ENCODE assay signal across 8 cellular contexts in the genomic region with DNA sequence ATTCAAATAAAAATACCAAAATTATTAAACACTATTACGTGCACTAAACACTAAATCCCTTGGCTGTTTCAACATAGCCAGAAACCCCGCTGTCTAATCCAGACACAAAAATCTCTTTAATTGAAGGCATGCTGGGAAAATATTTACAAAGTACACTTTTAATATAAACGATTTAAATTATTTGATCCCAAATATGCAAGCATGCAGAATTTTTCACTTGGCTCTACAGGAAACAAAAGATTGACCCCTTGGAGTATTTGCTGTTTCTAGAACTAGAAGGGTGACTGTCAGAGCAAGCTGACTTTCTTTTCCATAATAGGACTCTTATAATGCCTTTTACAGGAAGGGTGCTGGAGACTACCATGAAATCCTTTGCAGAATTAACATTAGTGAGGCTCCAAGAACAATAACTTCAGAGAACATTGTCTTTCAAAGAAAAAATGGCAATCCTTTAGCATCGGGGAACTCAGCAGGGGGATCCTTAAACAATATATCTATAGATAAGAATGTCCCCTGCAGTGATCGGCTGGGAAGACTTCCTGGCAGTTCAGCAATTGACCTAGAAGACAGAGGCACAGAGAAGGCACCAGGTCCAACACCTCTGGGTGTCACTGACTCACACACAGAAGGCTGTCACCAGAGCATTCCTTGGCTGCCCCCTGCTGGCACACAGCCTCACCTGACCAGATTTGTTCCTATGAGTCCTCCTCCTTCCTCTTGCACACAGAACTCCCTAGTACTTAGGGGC. TPM values are rescaled to one million over a fixed set of nuclear protein-coding genes. Genes with fewer than 3 reads are reported as not detected.
DNase-seq lines count a peak whose midpoint lies in the region; ATAC-seq and TF ChIP-seq lines count a peak whose summit lies in the region.

No MANE protein-coding gene starts in this region.

- no peaks in the 10 kb centered on the region for H3K79me2 ChIP-seq in osteoblast (ENCODE audit: insufficient read depth, low read length)

- ATAC-seq in GM19397 (IDR thresholded peaks at IDR 0.05; ENCODE audit: unreplicated experiment) = peak; percentile 84
- ATAC-seq in HG03469 (IDR thresholded peaks at IDR 0.05; ENCODE audit: unreplicated experiment) = peak; percentile 93

- H3K36me3 Mint-ChIP-seq in Caco-2 (ENCODE audit: insufficient read depth, unreplicated experiment) (peaks cover 86% of the 10 kb centered on the region), type B pancreatic cell (peaks cover 52% of the 10 kb centered on the region)

- H2AFZ ChIP-seq in osteoblast (ENCODE audit: low read length) = no peak overlapping the region

- TF ChIP-seq CTCF in Caco-2 (IDR thresholded peaks at IDR 0.05; ENCODE audit: insufficient read depth in 1 of 2, low read depth in 1 of 2, low read length in 1 of 2, severe bottlenecking in 1 of 2, unreplicated experiment in 1 of 2) = peak; percentile 87 to 92
- TF ChIP-seq CTCF in osteoblast (IDR thresholded peaks at IDR 0.05; ENCODE audit: extremely low read depth, low read depth, low read length) = peak; percentile 75
- TF ChIP-seq CTCF in type B pancreatic cell (conservative IDR thresholded peaks at IDR 0.05) = peak; percentile 79

- POLR2A ChIA-PET in Caco-2 (lab: Charles Lee) = no interaction called here

- H3K36me3 ChIP-seq in Caco-2 (ENCODE audit: control insufficient read depth, insufficient read depth, low read length) (peaks cover 10% of the 10 kb centered on the region), osteoblast (ENCODE audit: insufficient read depth, low read length) (peaks cover 48% of the 10 kb centered on the region)

- peaks cover 5% of the 10 kb centered on the region for H4K20me1 ChIP-seq in osteoblast (ENCODE audit: insufficient read depth, low read length)

- no peaks in the 10 kb centered on the region for H3K4me1 Mint-ChIP-seq in Caco-2 (ENCODE audit: low read depth, unreplicated experiment)
- peaks cover 15% of the 10 kb centered on the region for H3K4me1 Mint-ChIP-seq in type B pancreatic cell (ENCODE audit: unreplicated experiment)

- H3K4me3 ChIP-seq in Caco-2 (ENCODE audit: low read depth, low read length) (no peak overlapping the region), osteoblast (ENCODE audit: insufficient read depth, low read length) (no peak overlapping the region)

- no peaks in the 10 kb centered on the region for H3K4me1 ChIP-seq in Caco-2
- no peaks in the 10 kb centered on the region for H3K4me1 ChIP-seq in osteoblast (ENCODE audit: insufficient read depth, low read length)

- H3K27me3 Mint-ChIP-seq in Caco-2 (ENCODE audit: insufficient read depth, unreplicated experiment) (no peaks in the 10 kb centered on the region), type B pancreatic cell (no peaks in the 10 kb centered on the region)

- H3K27me3 ChIP-seq in Caco-2 (replicated peaks; ENCODE audit: control insufficient read depth, insufficient read depth, low read length) (no peaks in the 10 kb centered on the region), osteoblast (ENCODE audit: insufficient read depth, low read length) (no peaks in the 10 kb centered on the region)

- H3K4me3 Mint-ChIP-seq in Caco-2 (ENCODE audit: unreplicated experiment) = no peak overlapping the region
- no peak overlapping the region for H3K4me3 Mint-ChIP-seq in type B pancreatic cell

- H3K9me3 Mint-ChIP-seq in Caco-2 (ENCODE audit: unreplicated experiment) (no peaks in the 10 kb centered on the region), type B pancreatic cell (no peaks in the 10 kb centered on the region)

- DNase-seq in Caco-2 (peak; percentile 84 to 90), NOMO-1 (lab: John Stamatoyannopoulos, UW; ENCODE audit: unreplicated experiment in 2 of 2) (peak; percentile 17 to 44), activated T-cell treated with anti-CD3 and anti-CD28 coated beads for 4 hours (peak; percentile 33), fibroblast of the conjunctiva (ENCODE audit: low read depth) (peak; percentile 31), osteoblast (ENCODE audit: insufficient read length, low spot score, missing footprints) (peak; percentile 30), type B pancreatic cell (ENCODE audit: extremely low spot score, unreplicated experiment) (no peak)

- CTCF ChIA-PET in Caco-2 (lab: Charles Lee) = interaction anchor here (0.5 to 1.2 kb wide), 3 partner anchors 22 to 181 kb away, joined by 3 to 5 read pairs (median 3); no protein-coding TSS in a partner anchor

- H3K9me3 ChIP-seq in Caco-2 (no peaks in the 10 kb centered on the region), osteoblast (ENCODE audit: low read depth, low read length) (no peaks in the 10 kb centered on the region)

- H3K27ac ChIP-seq in osteoblast (ENCODE audit: low read depth, low read length) = no peak overlapping the region

- H3K4me2 ChIP-seq in osteoblast (ENCODE audit: insufficient read depth, low read length) = no peak overlapping the region

- no TSS peak for BruUV-seq in Caco-2 (replicated peaks; lab: Mats Ljungman, UMichigan)

- H3K27ac Mint-ChIP-seq in Caco-2 (ENCODE audit: unreplicated experiment) = no peak overlapping the region
- H3K27ac Mint-ChIP-seq in type B pancreatic cell = no peak overlapping the region

- intact Hi-C loops in Caco-2 (cut with micrococcal nuclease; ENCODE audit: unreplicated experiment) = loop anchor here (1.0 to 5.0 kb wide), 5 partner anchors 100 to 857 kb away; partner anchors contain the start of gene SLC16A9

RNA-seq across cellular contexts. Expression of gene MRLN, which starts 55.8 kb away (rescaled TPM):
- 0.88 and 0.98 TPM in 2 replicates for total RNA-seq in Caco-2 (2022)
- total RNA-seq in osteoblast = not detected in 2 replicates
- 0.75 and 1.3 TPM in 2 replicates for total RNA-seq in type B pancreatic cell (ENCODE audit: low replicate concordance)
